11 cellular contexts compared by ENCODE assay signal in the genomic region with DNA sequence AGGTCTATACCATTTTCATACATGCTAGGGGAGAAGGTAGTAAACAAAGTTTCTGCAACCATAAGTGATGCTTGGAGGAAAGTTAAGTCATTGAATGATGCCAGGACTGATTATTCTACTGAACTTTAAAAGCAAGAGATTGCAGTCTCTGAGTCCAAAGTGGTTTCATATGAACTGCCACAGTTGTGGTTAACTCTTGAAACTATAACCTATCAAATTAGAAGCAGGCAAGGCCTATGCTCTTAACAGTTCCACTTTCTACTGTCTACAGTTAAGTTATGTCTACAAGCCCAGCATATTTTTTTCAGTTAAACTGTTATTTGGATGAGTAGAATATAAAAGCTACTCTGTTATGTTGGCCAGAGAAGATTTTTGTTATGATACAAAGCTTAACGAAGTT.
A peak's percentile ranks its signal among the peaks of the same experiment; 100 is the strongest.
DNase-seq lines count a peak whose midpoint lies in the region; ATAC-seq, FAIRE-seq and TF ChIP-seq lines count a peak whose summit lies in the region.
"Had no signal": no experiment of that assay in that cellular context is flagged by ENCODE, and none has a peak within 500 bp of the region (broad histone marks: within the 10 kb centered on the region; RNA-seq: fewer than 3 reads in every experiment).

No MANE protein-coding gene starts in this region.

- peak; percentile 88 for FAIRE-seq in GM19239 (lab: Jason Lieb, UNC)

- H3K4me3 ChIP-seq in OCI-LY3 (ENCODE audit: low read length): no peak overlapping the region
- H3K4me3 ChIP-seq: adrenal gland had no signal

- no peak overlapping the region for H3K27ac ChIP-seq in CD4-positive, alpha-beta T cell (ENCODE audit: low read depth, low read length)
- no peak overlapping the region for H3K27ac ChIP-seq in OCI-LY3 (ENCODE audit: low read length)
- H3K27ac ChIP-seq: adrenal gland had no signal

- H3K36me3 ChIP-seq in OCI-LY3 (replicated peaks; ENCODE audit: low read depth, low read length): no peaks in the 10 kb centered on the region
- H3K36me3 ChIP-seq: adrenal gland had no signal

- H3K9me3 ChIP-seq in CD4-positive, alpha-beta T cell (ENCODE audit: control insufficient read depth, low read length): no peaks in the 10 kb centered on the region
- no peaks in the 10 kb centered on the region for H3K9me3 ChIP-seq in OCI-LY3 (ENCODE audit: insufficient read depth, low read length)
- H3K9me3 ChIP-seq: adrenal gland had no signal

- H2AFZ ChIP-seq in OCI-LY3 (ENCODE audit: low read depth, low read length): no peak overlapping the region

- DNase-seq in CD4-positive, alpha-beta T cell: no peak
- DNase-seq in GM19239 (ENCODE audit: insufficient read length, low spot score) (peak; percentile 10), NCI-H1436 treated with DMSO at 0.1 percent for 48 hours (lab: John Stamatoyannopoulos, UW) (no peak), NCI-H446 treated with DMSO at 0.1 percent for 48 hours (lab: John Stamatoyannopoulos, UW) (no peak), NCI-H2107 treated with DMSO at 0.1 percent for 48 hours (lab: John Stamatoyannopoulos, UW; ENCODE audit: unreplicated experiment) (no peak), AG08396 (ENCODE audit: low spot score) (no peak)
- DNase-seq: adrenal gland, naive B cell had no signal

- no peaks in the 10 kb centered on the region for H3K36me3 Mint-ChIP-seq in CD4-positive, alpha-beta T cell (ENCODE audit: low read depth)
- H3K36me3 Mint-ChIP-seq: CD14-positive monocyte had no signal

- no peak for TF ChIP-seq CTCF in CD4-positive, alpha-beta T cell (IDR thresholded peaks at IDR 0.05)
- no peak for TF ChIP-seq CTCF in OCI-LY3 (IDR thresholded peaks at IDR 0.05; ENCODE audit: low read depth, low read length)

- H3K9ac ChIP-seq in OCI-LY3 (ENCODE audit: low read length): no peak overlapping the region

- no peaks in the 10 kb centered on the region for H3K9me3 Mint-ChIP-seq in CD4-positive, alpha-beta T cell
- H3K9me3 Mint-ChIP-seq: CD14-positive monocyte, naive B cell had no signal

- peak; percentile 62 for ATAC-seq in CD4-positive, alpha-beta T cell (ENCODE audit: poor library complexity)
- peak; percentile 98 for ATAC-seq in HG02970 (IDR thresholded peaks at IDR 0.05; ENCODE audit: low FRiP score, unreplicated experiment)

- H3K27me3 Mint-ChIP-seq in CD4-positive, alpha-beta T cell: no peaks in the 10 kb centered on the region
- H3K27me3 Mint-ChIP-seq: naive B cell had no signal

- peak overlapping the region; percentile 52 for H3K27ac Mint-ChIP-seq in CD4-positive, alpha-beta T cell
- H3K27ac Mint-ChIP-seq: CD14-positive monocyte, naive B cell had no signal

- CTCF ChIA-PET in CD4-positive, alpha-beta T cell (lab: Charles Lee): no interaction called here

- intact Hi-C loops in CD4-positive, alpha-beta T cell (cut with DNase I, micrococcal nuclease): no loop called here

- H3K4me2 ChIP-seq in OCI-LY3 (ENCODE audit: low read length): peak overlapping the region; percentile 1; the same call in 1 of the 2 replicates

- H4K20me1 ChIP-seq in OCI-LY3 (ENCODE audit: insufficient read depth, low read length): no peaks in the 10 kb centered on the region

- POLR2A ChIA-PET in CD4-positive, alpha-beta T cell (lab: Charles Lee): interaction anchor here (0.8 to 1.4 kb wide), 2 partner anchors 13 to 63 kb away, joined by 3 read pairs; no protein-coding TSS in a partner anchor

- H3K79me2 ChIP-seq in OCI-LY3 (ENCODE audit: low read length): no peaks in the 10 kb centered on the region

- peaks cover 35% of the 10 kb centered on the region for H3K4me1 Mint-ChIP-seq in CD4-positive, alpha-beta T cell (ENCODE audit: low read depth)
- H3K4me1 Mint-ChIP-seq: naive B cell had no signal

- no peak overlapping the region for H3K4me3 Mint-ChIP-seq in CD4-positive, alpha-beta T cell
- H3K4me3 Mint-ChIP-seq: CD14-positive monocyte, naive B cell had no signal

- no peaks in the 10 kb centered on the region for H3K27me3 ChIP-seq in CD4-positive, alpha-beta T cell (ENCODE audit: control insufficient read depth, insufficient read depth, low read length)
- H3K27me3 ChIP-seq in OCI-LY3 (ENCODE audit: low read depth, low read length): no peaks in the 10 kb centered on the region
- H3K27me3 ChIP-seq: adrenal gland had no signal

- peaks cover 22% of the 10 kb centered on the region for H3K4me1 ChIP-seq in OCI-LY3 (ENCODE audit: low read length)
